Comparison of ENCODE assay signal across 9 cellular contexts in genomic region chr2:215736653-215737290, GRCh38.
DNase-seq lines count a peak whose midpoint lies in the region; FAIRE-seq and TF ChIP-seq lines count a peak whose summit lies in the region.
"Had no signal": no experiment of that assay in that cellular context is flagged by ENCODE, and none has a peak within 500 bp of the region (broad histone marks: within the 10 kb centered on the region; RNA-seq: fewer than 3 reads in every experiment).

No MANE protein-coding gene starts in this region.

- in situ Hi-C loops in astrocyte of the cerebellum (cut with HindIII; ENCODE audit: low sequenced_read_pairs) = no loop called here

- no peaks in the 10 kb centered on the region for H3K9me3 ChIP-seq in kidney (ENCODE audit: control insufficient read depth in 1 of 2, low read length in 2 of 2)

- H3K9ac ChIP-seq in kidney (ENCODE audit: low read length in 2 of 2) = no peak overlapping the region

- H3K4me1 ChIP-seq in kidney (ENCODE audit: control insufficient read depth in 1 of 2, insufficient read depth in 1 of 2, low read depth in 1 of 2, low read length in 2 of 2) = no peaks in the 10 kb centered on the region

- H3K36me3 ChIP-seq in kidney (ENCODE audit: control insufficient read depth in 1 of 2, insufficient read depth in 2 of 2, low read length in 2 of 2) = no peaks in the 10 kb centered on the region

- peak; percentile 69 for DNase-seq in AG10803 (ENCODE audit: low read depth)
- no peak for DNase-seq in HFF-Myc (ENCODE audit: extremely low read depth, low read depth)
- no peak for DNase-seq in astrocyte of the cerebellum (ENCODE audit: low read depth)
- DNase-seq in iris pigment epithelial cell (ENCODE audit: low read depth) = peak; percentile 79
- DNase-seq in kidney = no peak
- DNase-seq in DMS153 (lab: John Stamatoyannopoulos, UW) = no peak
- no peak for DNase-seq in SHP77 treated with DMSO at 0.1 percent for 48 hours (lab: John Stamatoyannopoulos, UW)
- DNase-seq in activated CD4-positive, alpha-beta T cell treated with anti-CD3 and anti-CD28 coated beads, Interleukin-2, amount 50 U/mL, for 1 hour = no peak
- DNase-seq: activated T-cell treated with anti-CD3 and anti-CD28 coated beads, Interleukin-2, amount 50 U/mL, for 24 hours had no signal

- intact Hi-C loops in kidney (cut with DNase I) = no loop called here

- H3K27ac ChIP-seq in kidney (ENCODE audit: low read depth in 2 of 2, low read length in 2 of 2) = no peak overlapping the region

- peak; percentile 44 for TF ChIP-seq CTCF in AG10803 (conservative IDR thresholded peaks at IDR 0.05; ENCODE audit: low read length)
- TF ChIP-seq CTCF in HFF-Myc (IDR thresholded peaks at IDR 0.05; ENCODE audit: low read depth, low read length, missing control alignments) = peak; percentile 33
- TF ChIP-seq CTCF in astrocyte of the cerebellum (IDR thresholded peaks at IDR 0.05; ENCODE audit: low read depth, low read length, missing control alignments) = peak; percentile 30
- TF ChIP-seq CTCF in kidney (IDR thresholded peaks at IDR 0.05; ENCODE audit: borderline replicate concordance, extremely low read depth, insufficient read depth) = no peak

- H3K4me3 ChIP-seq in AG10803 (ENCODE audit: low read length) (no peak overlapping the region), HFF-Myc (replicated peaks; ENCODE audit: low read depth, low read length) (no peak overlapping the region), astrocyte of the cerebellum (ENCODE audit: low read depth, low read length) (no peak overlapping the region), kidney (ENCODE audit: low read length in 2 of 2) (no peak overlapping the region)

- FAIRE-seq in kidney (lab: Jason Lieb, UNC) = no peak

Comparison
In these comparisons a context has a peak if more than half of its experiments do, and no peak if none do; other contexts are left out.
1. DNase-seq: peak in AG10803 (single experiment) and iris pigment epithelial cell (single experiment); none in HFF-Myc (single experiment), astrocyte of the cerebellum (single experiment), kidney (single experiment), DMS153 (single experiment), SHP77 treated with DMSO at 0.1 percent for 48 hours (single experiment) and activated CD4-positive, alpha-beta T cell treated with anti-CD3 and anti-CD28 coated beads, Interleukin-2, amount 50 U/mL, for 1 hour (single experiment).